25 cellular contexts compared by ENCODE assay signal in genomic region chr5:15560421-15560820, GRCh38.
"Had no signal": no experiment of that assay in that cellular context is flagged by ENCODE, and none has a peak within 500 bp of the region (broad histone marks: within the 10 kb centered on the region; RNA-seq: fewer than 3 reads in every experiment).

No MANE protein-coding gene starts in this region.

- H3K4me1 Mint-ChIP-seq: immature natural killer cell; natural killer cell; stimulated activated naive B cell treated with anti-CD40 and anti-IgM and Interleukin-4, amounts not matched to agents 10 μg/mL and 1 μg/mL and 100 μg/mL, for 72 hours; stimulated activated naive CD8-positive, alpha-beta T cell treated with anti-CD3 and anti-CD28 coated beads, Interleukin-15, amount 100 ng/mL, for 72 hours had no signal

- FAIRE-seq: endothelial cell of umbilical vein, frontal cortex, keratinocyte had no signal

- H3K36me3 ChIP-seq: esophagus squamous epithelium, lower lobe of right lung, ovary, sigmoid colon, spleen, suprapubic skin had no signal

- H3K4me3 ChIP-seq: coronary artery, esophagus squamous epithelium, lower lobe of right lung, ovary, psoas muscle, sigmoid colon, skin epidermis, spleen, suprapubic skin, vagina had no signal

- H3K27ac Mint-ChIP-seq: immature natural killer cell; natural killer cell; stimulated activated naive B cell treated with anti-CD40 and anti-IgM and Interleukin-4, amounts not matched to agents 10 μg/mL and 1 μg/mL and 100 μg/mL, for 72 hours; stimulated activated naive CD8-positive, alpha-beta T cell treated with anti-CD3 and anti-CD28 coated beads, Interleukin-15, amount 100 ng/mL, for 72 hours had no signal

- H3K27me3 ChIP-seq: esophagus squamous epithelium, ovary, sigmoid colon, spleen, suprapubic skin, vagina had no signal

- H3K4me3 Mint-ChIP-seq: immature natural killer cell; natural killer cell; stimulated activated naive B cell treated with anti-CD40 and anti-IgM and Interleukin-4, amounts not matched to agents 10 μg/mL and 1 μg/mL and 100 μg/mL, for 72 hours; stimulated activated naive CD8-positive, alpha-beta T cell treated with anti-CD3 and anti-CD28 coated beads, Interleukin-15, amount 100 ng/mL, for 72 hours had no signal

- DNase-seq: dermis blood vessel endothelial cell; effector memory CD4-positive, alpha-beta T cell; erythroblast; esophagus squamous epithelium; hypothalamus; immature natural killer cell; left ventricle myocardium superior; lower lobe of right lung; natural killer cell; occipital lobe; ovary; posterior cingulate gyrus; psoas muscle; right cardiac atrium; sigmoid colon; spleen; stimulated activated naive B cell treated with anti-CD40 and anti-IgM and Interleukin-4, amounts not matched to agents 10 μg/mL and 1 μg/mL and 100 μg/mL, for 72 hours; stimulated activated naive CD8-positive, alpha-beta T cell treated with anti-CD3 and anti-CD28 coated beads, Interleukin-15, amount 100 ng/mL, for 72 hours had no signal

- H3K36me3 Mint-ChIP-seq: natural killer cell; stimulated activated naive B cell treated with anti-CD40 and anti-IgM and Interleukin-4, amounts not matched to agents 10 μg/mL and 1 μg/mL and 100 μg/mL, for 72 hours had no signal

- ATAC-seq: left ventricle myocardium superior; lower lobe of right lung; natural killer cell; psoas muscle; right cardiac atrium; stimulated activated naive B cell treated with anti-CD40 and anti-IgM and Interleukin-4, amounts not matched to agents 10 μg/mL and 1 μg/mL and 100 μg/mL, for 72 hours; stimulated activated naive CD8-positive, alpha-beta T cell treated with anti-CD3 and anti-CD28 coated beads, Interleukin-15, amount 100 ng/mL, for 72 hours had no signal

- H3K27me3 Mint-ChIP-seq: stimulated activated naive B cell treated with anti-CD40 and anti-IgM and Interleukin-4, amounts not matched to agents 10 μg/mL and 1 μg/mL and 100 μg/mL, for 72 hours; stimulated activated naive CD8-positive, alpha-beta T cell treated with anti-CD3 and anti-CD28 coated beads, Interleukin-15, amount 100 ng/mL, for 72 hours had no signal
